Comparison of ENCODE assay signal across 9 cellular contexts in the genomic region with DNA sequence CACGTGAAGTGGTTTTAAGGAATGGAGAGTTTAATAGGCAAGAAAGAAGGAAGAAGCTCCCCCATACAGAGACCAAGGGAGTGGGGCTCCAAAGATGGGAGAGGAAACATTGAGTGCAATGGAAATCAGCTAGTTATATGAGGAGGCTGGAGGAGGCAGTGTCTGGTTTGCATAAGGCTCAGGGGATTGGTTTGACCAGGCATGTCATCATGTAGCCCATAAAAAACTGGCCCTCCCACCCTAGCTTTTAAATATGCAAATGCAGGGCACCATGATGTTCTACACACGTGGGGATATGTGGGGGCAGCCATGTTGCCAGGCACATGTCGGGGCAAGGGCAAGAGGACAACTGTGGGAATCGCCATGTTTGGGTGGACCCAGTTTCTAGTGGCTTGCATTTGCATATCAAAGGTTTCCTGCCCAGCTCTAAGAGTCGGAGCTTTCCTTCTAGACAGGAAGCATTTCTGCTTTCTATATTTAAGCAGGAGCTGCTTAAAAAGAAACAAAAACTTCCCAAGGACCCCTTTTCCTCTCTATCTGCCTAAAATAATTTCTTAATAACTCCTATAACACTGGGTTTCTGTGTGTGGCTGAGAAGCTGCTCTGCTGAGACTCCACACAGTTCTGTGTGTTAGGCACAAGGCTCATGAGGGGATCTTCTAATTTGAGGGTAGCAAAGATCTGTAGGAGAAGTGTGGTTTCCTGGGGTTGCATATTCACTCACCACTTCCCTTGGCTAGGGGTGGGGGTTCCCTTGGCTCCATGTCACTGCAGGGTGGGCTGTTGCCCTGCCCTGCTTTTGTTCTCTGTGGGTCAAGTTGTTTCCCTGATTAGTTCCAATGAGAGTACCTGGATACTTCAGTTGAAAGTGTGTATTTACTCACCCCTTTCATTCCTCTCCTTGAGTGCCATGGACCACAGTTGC.
A peak's percentile ranks its signal among the peaks of the same experiment; 100 is the strongest.
DNase-seq lines count a peak whose midpoint lies in the region; ATAC-seq, FAIRE-seq and TF ChIP-seq lines count a peak whose summit lies in the region.
"Had no signal": no experiment of that assay in that cellular context is flagged by ENCODE, and none has a peak within 500 bp of the region (broad histone marks: within the 10 kb centered on the region; RNA-seq: fewer than 3 reads in every experiment).

No MANE protein-coding gene starts in this region.

- no peak for TF ChIP-seq RAD21 in HepG2 (CRISPR knock-in tag; IDR thresholded peaks at IDR 0.05)

- peak; percentile 75 for ATAC-seq in HG02885 (IDR thresholded peaks at IDR 0.05; ENCODE audit: poor library complexity, unreplicated experiment)
- no peak for ATAC-seq in HepG2

- no peak overlapping the region for H3K27ac ChIP-seq in HepG2 (ENCODE audit: extremely low read length, insufficient read depth, low read length)
- H3K27ac ChIP-seq: ovary had no signal

- peak; percentile 85 for FAIRE-seq in GM12891 (lab: Jason Lieb, UNC)
- no peak for FAIRE-seq in HepG2 (lab: Jason Lieb, UNC)

- H3K4me1 Mint-ChIP-seq in endothelial cell (ENCODE audit: unreplicated experiment), result no peaks in the 10 kb centered on the region

- no TSS peak for BruUV-seq in HepG2 (replicated peaks; lab: Mats Ljungman, UMichigan)

- DNase-seq in GM12891 (ENCODE audit: insufficient read length, low spot score) (no peak), SW480 (ENCODE audit: low spot score) (peak; percentile 4), endothelial cell (ENCODE audit: low spot score) (no peak), HepG2 (ENCODE audit: low spot score) (no peak), midbrain (lab: John Stamatoyannopoulos, UW) (no peak), ecto neural progenitor cell (ENCODE audit: low spot score) (no peak)
- peak; percentile 0 for DNase-seq in effector CD8-positive, alpha-beta T cell (lab: John Stamatoyannopoulos, UW)
- DNase-seq: ovary had no signal

- H4K20me1 ChIP-seq in HepG2 (ENCODE audit: insufficient read depth, low read length), result no peaks in the 10 kb centered on the region

- 0% methylated on average over 2 of the region's 5 CpGs for WGBS in HepG2 (ENCODE audit: low lambda C conversion rate)

- TF ChIP-seq POLR2A in GM12891 (IDR thresholded peaks at IDR 0.05; ENCODE audit: low read depth, low read length) (no peak), HepG2 (IDR thresholded peaks at IDR 0.05; ENCODE audit: insufficient read depth in 1 of 2, low read depth in 2 of 2, low read length in 2 of 2) (no peak)

- intact Hi-C loops in HepG2 (cut with micrococcal nuclease; ENCODE audit: unreplicated experiment), result no loop called here

- H3K4me3 Mint-ChIP-seq in endothelial cell (ENCODE audit: unreplicated experiment), result no peak overlapping the region

- POLR2A ChIA-PET in HepG2 (lab: Yijun Ruan, JAX), result no interaction called here

- in situ Hi-C loops in HepG2 (cut with HindIII; ENCODE audit: extremely low pct_ligation_motif_present, low pct_unique_long_range_greater_than_20kb), result no loop called here

- peaks cover 2% of the 10 kb centered on the region for H3K27me3 Mint-ChIP-seq in endothelial cell (ENCODE audit: unreplicated experiment)

- no peaks in the 10 kb centered on the region for H3K4me1 ChIP-seq in HepG2 (ENCODE audit: insufficient read depth, low read length)

- no peak overlapping the region for H2AFZ ChIP-seq in HepG2 (ENCODE audit: low read length)

- no peaks in the 10 kb centered on the region for H3K9me3 Mint-ChIP-seq in endothelial cell (ENCODE audit: unreplicated experiment)

- no peak for TF ChIP-seq CTCF in endothelial cell (IDR thresholded peaks at IDR 0.05; ENCODE audit: unreplicated experiment)
- TF ChIP-seq CTCF in HepG2 (CRISPR knock-in tag; IDR thresholded peaks at IDR 0.05), result no peak

- no peaks in the 10 kb centered on the region for H3K9me3 ChIP-seq in HepG2 (ENCODE audit: low read length)
- H3K9me3 ChIP-seq: ovary had no signal

- H3K4me3 ChIP-seq in HepG2 (replicated peaks in 1 of 3; ENCODE audit: insufficient read depth in 1 of 3, low read depth in 2 of 3, low read length in 3 of 3), result no peak overlapping the region
- H3K4me3 ChIP-seq: ovary had no signal

- TF ChIP-seq EP300 in HepG2 (IDR thresholded peaks at IDR 0.05; ENCODE audit: low read depth in 2 of 2, low read length in 2 of 2) (no peak), HepG2 (CRISPR knock-in tag; IDR thresholded peaks at IDR 0.05; ENCODE audit: borderline replicate concordance) (no peak)

- CTCF ChIA-PET in HepG2 (lab: Yijun Ruan, JAX; ENCODE audit: low intra/inter-chr PET ratio, low total read pairs), result no interaction called here

- H3K36me3 Mint-ChIP-seq in endothelial cell (ENCODE audit: low read depth, unreplicated experiment), result no peaks in the 10 kb centered on the region

- no peak overlapping the region for H3K4me2 ChIP-seq in HepG2 (ENCODE audit: low read depth, low read length)

- no peak overlapping the region for H3K27ac Mint-ChIP-seq in endothelial cell (ENCODE audit: unreplicated experiment)

- H3K27me3 ChIP-seq in HepG2 (ENCODE audit: control insufficient read depth in 1 of 2, insufficient read depth in 2 of 2, low read length in 2 of 2), result no peaks in the 10 kb centered on the region
- H3K27me3 ChIP-seq: ovary had no signal

- no peaks in the 10 kb centered on the region for H3K79me2 ChIP-seq in HepG2 (ENCODE audit: insufficient read depth, low read length)

- no peaks in the 10 kb centered on the region for H3K36me3 ChIP-seq in HepG2 (replicated peaks in 1 of 2; ENCODE audit: control insufficient read depth in 1 of 2, insufficient read depth in 2 of 2, low read length in 2 of 2)
- H3K36me3 ChIP-seq: ovary had no signal

- no peak overlapping the region for H3K9ac ChIP-seq in HepG2 (ENCODE audit: insufficient read depth, low read depth, low read length)

TF ChIP-seq in GM12891, 5 proteins besides CTCF, POLR2A, EP300 and RAD21:
- TF ChIP-seq TAF1 (IDR thresholded peaks at IDR 0.05; ENCODE audit: low read depth, low read length), result no peak
- peak; percentile 96 for TF ChIP-seq POU2F2 (IDR thresholded peaks at IDR 0.05; ENCODE audit: low read depth, low read length)
- no peak for TF ChIP-seq POLR2AphosphoS5 (IDR thresholded peaks at IDR 0.05; ENCODE audit: low read depth, low read length)
- no peak for TF ChIP-seq PAX5 (IDR thresholded peaks at IDR 0.05; ENCODE audit: insufficient read depth, low read length, severe bottlenecking)
- peak; percentile 37; the same call in 1 of the 2 replicates for TF ChIP-seq SPI1 (IDR thresholded peaks at IDR 0.05; ENCODE audit: low read depth, low read length)

TF ChIP-seq in HepG2, 621 proteins besides CTCF, POLR2A, EP300 and RAD21:
- no peak for TF ChIP-seq IKZF4 (CRISPR knock-in tag; IDR thresholded peaks at IDR 0.05; ENCODE audit: borderline replicate concordance, low read depth, not compliant biosample characterization)
- TF ChIP-seq, protein P1, sequence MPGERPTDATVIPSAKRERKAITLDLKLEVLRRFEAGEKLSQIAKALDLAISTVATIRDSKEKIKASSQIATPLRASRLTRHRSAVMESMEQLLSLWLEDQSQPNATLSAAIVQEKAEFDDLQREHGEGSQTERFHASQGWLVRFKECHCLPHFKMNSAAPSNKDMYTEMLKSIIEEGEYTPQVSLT (CRISPR knock-in tag; IDR thresholded peaks at IDR 0.05; ENCODE audit: borderline replicate concordance, low read depth), result no peak
- no peak for TF ChIP-seq ZSCAN29 (CRISPR knock-in tag; conservative IDR thresholded peaks at IDR 0.05)
- TF ChIP-seq TAF15 (IDR thresholded peaks at IDR 0.05; ENCODE audit: low read depth, low read length, poor library complexity, severe bottlenecking), result no peak
- TF ChIP-seq ZNF282 (IDR thresholded peaks at IDR 0.05; ENCODE audit: partially characterized antibody), result no peak

Comparison
In these comparisons a context has a peak if more than half of its experiments do, and no peak if none do; other contexts are left out.
1. DNase-seq: peak in SW480 (single experiment) and effector CD8-positive, alpha-beta T cell (single experiment); none in GM12891 (single experiment), endothelial cell (single experiment), HepG2 (single experiment), midbrain (single experiment) and ecto neural progenitor cell (single experiment).